26 cellular contexts compared by ENCODE assay signal in the genomic region with DNA sequence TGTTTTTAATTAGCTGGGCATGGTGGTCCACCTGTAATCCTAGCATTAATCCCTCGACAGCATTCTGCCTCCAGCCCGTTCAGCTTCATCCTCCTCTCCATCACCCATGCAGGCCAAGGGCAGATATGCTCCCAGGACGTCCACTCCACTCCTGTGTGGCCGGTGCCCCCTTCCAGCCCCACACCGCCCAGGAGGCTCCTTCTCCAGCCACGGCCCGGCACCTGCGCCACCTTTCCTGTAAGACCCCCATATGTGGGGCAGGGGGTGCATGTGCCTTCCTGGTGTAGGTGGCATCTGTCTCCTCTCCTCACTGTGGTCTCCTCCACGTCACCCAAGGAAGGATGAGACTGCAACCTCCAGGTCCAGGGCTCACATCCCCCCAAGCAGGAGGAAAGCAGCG.
"Had no signal": no experiment of that assay in that cellular context is flagged by ENCODE, and none has a peak within 500 bp of the region (broad histone marks: within the 10 kb centered on the region; RNA-seq: fewer than 3 reads in every experiment).

No MANE protein-coding gene starts in this region.

- ATAC-seq: effector memory CD8-positive, alpha-beta T cell; gastroesophageal sphincter; left colon; lower lobe of right lung; natural killer cell; right cardiac atrium; stimulated activated effector memory CD8-positive, alpha-beta T cell treated with anti-CD3 and anti-CD28 coated beads, Interleukin-12 subunit alpha, Interleukin-12 subunit beta, amount 100 ng/mL, for 72 hours; stimulated activated naive CD8-positive, alpha-beta T cell treated with anti-CD3 and anti-CD28 coated beads, Interleukin-15, Interleukin-2, amounts not matched to agents 100 U/mL and 50 U/mL, for 24 hours had no signal

- H3K9me3 Mint-ChIP-seq: natural killer cell had no signal

- H3K36me3 ChIP-seq: lower lobe of right lung, neutrophil, prostate gland, sigmoid colon, thoracic aorta, upper lobe of left lung had no signal

- H3K27me3 Mint-ChIP-seq: effector memory CD8-positive, alpha-beta T cell had no signal

- DNase-seq: cortex of kidney; effector memory CD8-positive, alpha-beta T cell; erythroblast; foreskin fibroblast; hypothalamus; immature natural killer cell; islet precursor cell; kidney glomerular epithelial cell; left colon; left ventricle myocardium inferior; lower lobe of right lung; natural killer cell; right cardiac atrium; sigmoid colon; stimulated activated CD4-positive, alpha-beta T cell treated with anti-CD3 and anti-CD28 coated beads, Interleukin-2, amount 100 ng/mL, for 24 hours; stimulated activated CD4-positive, alpha-beta T cell treated with anti-CD3 and anti-CD28 coated beads, Interleukin-4, amount 100 ng/mL, for 24 hours; stimulated activated naive CD8-positive, alpha-beta T cell treated with anti-CD3 and anti-CD28 coated beads, Interleukin-15, Interleukin-2, amounts not matched to agents 100 U/mL and 50 U/mL, for 24 hours had no signal

- H3K4me3 Mint-ChIP-seq: effector memory CD8-positive, alpha-beta T cell; memory B cell; natural killer cell; stimulated activated effector memory CD8-positive, alpha-beta T cell treated with anti-CD3 and anti-CD28 coated beads, Interleukin-12 subunit alpha, Interleukin-12 subunit beta, amount 100 ng/mL, for 72 hours had no signal

- H3K36me3 Mint-ChIP-seq: natural killer cell had no signal

- H3K4me3 ChIP-seq: gastroesophageal sphincter, left ventricle myocardium inferior, lower lobe of right lung, prostate gland, sigmoid colon, thoracic aorta, tibial nerve, upper lobe of left lung had no signal

- H3K4me1 Mint-ChIP-seq: memory B cell had no signal

- H3K27ac Mint-ChIP-seq: memory B cell; stimulated activated effector memory CD8-positive, alpha-beta T cell treated with anti-CD3 and anti-CD28 coated beads, Interleukin-12 subunit alpha, Interleukin-12 subunit beta, amount 100 ng/mL, for 72 hours had no signal

- H3K27me3 ChIP-seq: gastroesophageal sphincter, neutrophil, sigmoid colon, tibial nerve, upper lobe of left lung had no signal

- H3K27ac ChIP-seq: gastroesophageal sphincter, left ventricle myocardium inferior, lower lobe of right lung, neutrophil, parathyroid adenoma, prostate gland, sigmoid colon, thoracic aorta, tibial nerve, upper lobe of left lung had no signal

- H3K4me1 ChIP-seq: gastroesophageal sphincter, left ventricle myocardium inferior, lower lobe of right lung, parathyroid adenoma, prostate gland, sigmoid colon, tibial nerve, upper lobe of left lung had no signal

- H3K9me3 ChIP-seq: neutrophil, prostate gland, upper lobe of left lung had no signal
